ENCODE assay signal across 33 cellular contexts in genomic region chr17:75756451-75757085, GRCh38. TPM values are rescaled to one million over a fixed set of nuclear protein-coding genes. Genes with fewer than 3 reads are reported as not detected.
"Had no signal": no experiment of that assay in that cellular context is flagged by ENCODE, and none has a peak within 500 bp of the region (broad histone marks: within the 10 kb centered on the region; RNA-seq: fewer than 3 reads in every experiment).

No MANE protein-coding gene starts in this region.

- H3K4me3 Mint-ChIP-seq: activated CD4-positive, alpha-beta memory T cell treated with anti-CD3 and anti-CD28 coated beads for 36 hours; activated T-cell treated with anti-CD3 and anti-CD28 coated beads, Interleukin-2, amount 50 U/mL, for 24 hours; dendritic cell treated with granulocyte-macrophage colony-stimulating factor and Interleukin-4, amounts not matched to agents 40 ng/mL and 50 ng/mL, for 4 days; mesothelial cell of epicardium; T-helper 1 cell treated with Interleukin-12 subunit alpha and Interleukin-12 subunit beta and Interleukin-4 antibody, amounts not matched to agents 30 μg/mL and 1 μg/mL, for 36 hours had no signal

- H3K9me3 Mint-ChIP-seq: activated CD4-positive, alpha-beta memory T cell treated with anti-CD3 and anti-CD28 coated beads for 36 hours; activated T-cell treated with anti-CD3 and anti-CD28 coated beads, Interleukin-2, amount 50 U/mL, for 24 hours; central memory CD8-positive, alpha-beta T cell; dendritic cell treated with granulocyte-macrophage colony-stimulating factor and Interleukin-4, amounts not matched to agents 40 ng/mL and 50 ng/mL, for 4 days; mesothelial cell of epicardium; naive thymus-derived CD4-positive, alpha-beta T cell; T-helper 1 cell treated with Interleukin-12 subunit alpha and Interleukin-12 subunit beta and Interleukin-4 antibody, amounts not matched to agents 30 μg/mL and 1 μg/mL, for 36 hours had no signal

- H3K4me3 ChIP-seq: pancreas, psoas muscle, smooth muscle cell, suprapubic skin, tibial artery, upper lobe of right lung had no signal

- H3K4me1 ChIP-seq: pancreas had no signal

- H3K4me2 ChIP-seq: smooth muscle cell had no signal

- H3K9me3 ChIP-seq: pancreas, psoas muscle, suprapubic skin, tibial artery, upper lobe of right lung had no signal

- FAIRE-seq: endometrium, frontal cortex, islet of Langerhans, pancreas had no signal

- H3K27ac ChIP-seq: epithelial cell of prostate, pancreas, psoas muscle, suprapubic skin, tibial artery, upper lobe of right lung, WERI-Rb-1 had no signal

- DNase-seq: activated CD4-positive, alpha-beta memory T cell treated with anti-CD3 and anti-CD28 coated beads for 36 hours; activated CD4-positive, alpha-beta T cell treated with anti-CD3 and anti-CD28 coated beads for 48 hours; activated CD8-positive, alpha-beta memory T cell treated with anti-CD3 and anti-CD28 coated beads, Interleukin-2, amount 50 U/mL, for 48 hours; activated gamma-delta T cell treated with Interleukin-2 at 50 U/mL for 16 hours; activated naive CD4-positive, alpha-beta T cell treated with anti-CD3 and anti-CD28 coated beads, Interleukin-2, amount 50 U/mL, for 16 hours; activated T-cell treated with anti-CD3 and anti-CD28 coated beads, Interleukin-2, amount 50 U/mL, for 24 hours; amniotic stem cell; effector CD4-positive, alpha-beta T cell; glutamatergic neuron; left colon; naive thymus-derived CD4-positive, alpha-beta T cell; nucleus accumbens; stimulated activated CD4-positive, alpha-beta T cell treated with anti-CD3 and anti-CD28 coated beads, Interleukin-15, amount 100 ng/mL, for 24 hours; stimulated activated CD4-positive, alpha-beta T cell treated with anti-CD3 and anti-CD28 coated beads, Interleukin-2, amount 100 ng/mL, for 24 hours; stimulated activated naive CD4-positive, alpha-beta T cell; T1000; upper lobe of right lung; WERI-Rb-1 had no signal

- ATAC-seq: activated CD4-positive, CD25-positive, alpha-beta regulatory T cell treated with anti-CD3 and anti-CD28 coated beads, Interleukin-2, amount 50 U/mL, for 24 hours; left colon; naive thymus-derived CD4-positive, alpha-beta T cell; pancreas; psoas muscle had no signal

- H3K27me3 ChIP-seq: pancreas, suprapubic skin, tibial artery, upper lobe of right lung had no signal

- H3K27ac Mint-ChIP-seq: activated CD4-positive, alpha-beta memory T cell treated with anti-CD3 and anti-CD28 coated beads for 36 hours; activated T-cell treated with anti-CD3 and anti-CD28 coated beads, Interleukin-2, amount 50 U/mL, for 24 hours; dendritic cell treated with granulocyte-macrophage colony-stimulating factor and Interleukin-4, amounts not matched to agents 40 ng/mL and 50 ng/mL, for 4 days; mesothelial cell of epicardium; naive thymus-derived CD4-positive, alpha-beta T cell; T-helper 1 cell treated with Interleukin-12 subunit alpha and Interleukin-12 subunit beta and Interleukin-4 antibody, amounts not matched to agents 30 μg/mL and 1 μg/mL, for 36 hours had no signal

- H3K27me3 Mint-ChIP-seq: activated CD4-positive, alpha-beta memory T cell treated with anti-CD3 and anti-CD28 coated beads for 36 hours; activated T-cell treated with anti-CD3 and anti-CD28 coated beads, Interleukin-2, amount 50 U/mL, for 24 hours; central memory CD8-positive, alpha-beta T cell; naive thymus-derived CD4-positive, alpha-beta T cell had no signal

RNA-seq across cellular contexts. Expression of gene ITGB4, which starts 35.3 kb away (rescaled TPM):
- polyA plus RNA-seq: neural cell had no signal
